In the genomic region with DNA sequence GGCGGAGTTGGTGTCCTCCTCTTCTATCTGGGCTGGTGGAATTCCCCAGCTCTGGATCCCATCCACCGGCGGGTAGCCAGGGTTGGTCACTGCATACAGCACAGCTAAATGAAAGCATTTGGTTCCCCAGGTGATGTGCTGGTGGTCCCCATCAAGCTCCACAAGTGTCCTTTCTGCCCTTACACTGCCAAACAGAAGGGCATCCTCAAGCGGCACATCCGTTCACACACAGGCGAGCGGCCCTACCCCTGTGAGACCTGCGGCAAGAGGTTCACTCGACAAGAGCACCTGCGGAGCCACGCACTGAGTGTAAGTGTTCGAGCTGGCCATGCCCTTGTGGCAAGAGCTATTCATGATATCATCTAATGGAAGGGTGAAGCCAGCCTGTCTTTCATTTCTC, we compare ENCODE assay signal across 21 cellular contexts. TPM values are rescaled to one million over a fixed set of nuclear protein-coding genes. Genes with fewer than 3 reads are reported as not detected.
DNase-seq lines count a peak whose midpoint lies in the region; ATAC-seq and TF ChIP-seq lines count a peak whose summit lies in the region.
"Had no signal": no experiment of that assay in that cellular context is flagged by ENCODE, and none has a peak within 500 bp of the region (broad histone marks: within the 10 kb centered on the region; RNA-seq: fewer than 3 reads in every experiment).

No MANE protein-coding gene starts in this region.

- DNase-seq in cardiac septum (ENCODE audit: low spot score) (peak; percentile 69), right atrium auricular region (ENCODE audit: low spot score) (no peak), Panc1 (ENCODE audit: low read depth, low spot score) (no peak), mesenteric fat pad (ENCODE audit: low spot score) (peak; percentile 80), Kasumi-1 (lab: John Stamatoyannopoulos, UW) (no peak), mesenchymal stem cell (no peak), NCI-H2196 treated with DMSO at 0.1 percent for 48 hours (lab: John Stamatoyannopoulos, UW; ENCODE audit: unreplicated experiment) (no peak)
- DNase-seq: 8988T; ACHN; C1 segment of cervical spinal cord; Calu3; CD4-positive, alpha-beta memory T cell; COR-L47; DMS53; DMS79 treated with DMSO at 0.1 percent for 48 hours; GF-D8; GOT3; H7; HCEC 1CT had no signal

- H3K9ac ChIP-seq in mesenchymal stem cell (ENCODE audit: low read length): no peak overlapping the region

- H4K91ac ChIP-seq in mesenchymal stem cell (ENCODE audit: low read length): no peak overlapping the region

- H3K4me3 ChIP-seq in right atrium auricular region (no peak overlapping the region), Panc1 (ENCODE audit: low read depth in 2 of 2, low read length in 2 of 2) (no peak overlapping the region), mesenchymal stem cell (ENCODE audit: insufficient read depth in 1 of 2, low read depth in 1 of 2, low read length in 2 of 2) (no peak overlapping the region)
- H3K4me3 ChIP-seq: A549 had no signal

- in situ Hi-C loops in Panc1 (cut with HindIII; ENCODE audit: low pct_unique_long_range_greater_than_20kb, low sequenced_read_pairs): no loop called here

- H4K8ac ChIP-seq in mesenchymal stem cell (ENCODE audit: low read length): no peak overlapping the region

- no peaks in the 10 kb centered on the region for H3K36me3 ChIP-seq in right atrium auricular region
- H3K36me3 ChIP-seq in Panc1 (ENCODE audit: control insufficient read depth, insufficient read depth, low read length): no peaks in the 10 kb centered on the region
- no peaks in the 10 kb centered on the region for H3K36me3 ChIP-seq in mesenchymal stem cell (ENCODE audit: control insufficient read depth in 1 of 2, insufficient read depth in 2 of 2, low read depth in 1 of 2, low read length in 2 of 2)

- intact Hi-C loops in cardiac septum (cut with DNase I): no loop called here
- intact Hi-C loops in Panc1 (cut with micrococcal nuclease; ENCODE audit: unreplicated experiment): no loop called here

- no peaks in the 10 kb centered on the region for H3K9me3 ChIP-seq in right atrium auricular region
- H3K9me3 ChIP-seq in Panc1 (ENCODE audit: control insufficient read depth, insufficient read depth, low read depth, low read length): no peaks in the 10 kb centered on the region
- no peaks in the 10 kb centered on the region for H3K9me3 ChIP-seq in mesenchymal stem cell (ENCODE audit: control insufficient read depth, low read length)
- H3K9me3 ChIP-seq: A549 had no signal

- BruUV-seq in Panc1 (replicated peaks; lab: Mats Ljungman, UMichigan): no TSS peak

- no peak overlapping the region for H3K23ac ChIP-seq in mesenchymal stem cell (ENCODE audit: low read length in 2 of 2)

- no peak overlapping the region for H2BK12ac ChIP-seq in mesenchymal stem cell (ENCODE audit: low read length in 2 of 2)

- no peak overlapping the region for H2BK15ac ChIP-seq in mesenchymal stem cell (ENCODE audit: low read depth, poor library complexity, severe bottlenecking)

- H3K27ac ChIP-seq in right atrium auricular region (no peak overlapping the region), Panc1 (ENCODE audit: low read length) (no peak overlapping the region), mesenchymal stem cell (ENCODE audit: low read length, poor library complexity, severe bottlenecking) (no peak overlapping the region)
- H3K27ac ChIP-seq: A549 had no signal

- peak overlapping the region in 1 of 2 experiments; percentile 2 for H3K14ac ChIP-seq in mesenchymal stem cell (ENCODE audit: low read length in 2 of 2)

- POLR2A ChIA-PET in Panc1 (lab: Charles Lee): no interaction called here

- H3K18ac ChIP-seq in mesenchymal stem cell (ENCODE audit: low read depth in 1 of 2, low read length in 2 of 2): no peak overlapping the region

- H2AK5ac ChIP-seq in mesenchymal stem cell (ENCODE audit: low read length, severe bottlenecking): no peak overlapping the region

- no peak overlapping the region for H2AFZ ChIP-seq in mesenchymal stem cell (ENCODE audit: low read depth, low read length)

- CTCF ChIA-PET in Panc1 (lab: Charles Lee): no interaction called here

- H3K4me2 ChIP-seq in mesenchymal stem cell (ENCODE audit: low read length, poor library complexity, severe bottlenecking): no peak overlapping the region
- H3K4me2 ChIP-seq: A549 had no signal

- H3K79me1 ChIP-seq in mesenchymal stem cell (replicated peaks; ENCODE audit: low read length, poor library complexity, severe bottlenecking): no peaks in the 10 kb centered on the region

- H3K4me1 ChIP-seq in right atrium auricular region (no peaks in the 10 kb centered on the region), Panc1 (ENCODE audit: control insufficient read depth, insufficient read depth, low read length) (no peaks in the 10 kb centered on the region), mesenchymal stem cell (ENCODE audit: control insufficient read depth, insufficient read depth, low read depth, low read length) (no peaks in the 10 kb centered on the region)
- H3K4me1 ChIP-seq: A549 had no signal

- 91% methylated on average over 12 of the region's 12 CpGs for WGBS in mesenchymal stem cell

- no peak overlapping the region for H2BK120ac ChIP-seq in mesenchymal stem cell (ENCODE audit: low read depth, low read length)

- no peak overlapping the region for H3K4ac ChIP-seq in mesenchymal stem cell (ENCODE audit: low read depth in 1 of 2, low read length in 2 of 2)

- no peak overlapping the region for H2BK5ac ChIP-seq in mesenchymal stem cell (ENCODE audit: low read depth, low read length, poor library complexity, severe bottlenecking)

- 0 out of 2 replicates have a peak, but pooled peaks have one; percentile 19 for ATAC-seq in Panc1

- TF ChIP-seq CTCF in right atrium auricular region (IDR thresholded peaks at IDR 0.05): no peak
- no peak for TF ChIP-seq CTCF in Panc1 (IDR thresholded peaks at IDR 0.05)

- H3K27me3 ChIP-seq in right atrium auricular region (no peaks in the 10 kb centered on the region), Panc1 (ENCODE audit: control insufficient read depth, insufficient read depth, low read length) (no peaks in the 10 kb centered on the region), mesenchymal stem cell (ENCODE audit: control insufficient read depth in 1 of 2, insufficient read depth in 1 of 2, low read length in 2 of 2) (peaks cover 0 to 28% of the 10 kb centered on the region in 2 experiments)

RNA-seq across cellular contexts. Expression of gene ZBTB8B, which starts 15.9 kb away (rescaled TPM):
- total RNA-seq in cardiac septum (not detected), right atrium auricular region (under 1 TPM in 1 of 2 donors, not detected in 1; 0.04 TPM), Panc1 (2021; ENCODE audit: unreplicated experiment) (0.08 TPM), mesenteric fat pad (not detected)
- polyA plus RNA-seq in Panc1 (2012; ENCODE audit: insufficient read length): 0.04 TPM
- under 0.01 TPM for polyA plus RNA-seq in mesenchymal stem cell (2013, experiment 1 of 2)
- polyA plus RNA-seq in mesenchymal stem cell (2013, experiment 2 of 2): under 0.01 TPM
- total RNA-seq: CD4-positive, alpha-beta memory T cell had no signal
- polyA plus RNA-seq: BJ; CD4-positive, alpha-beta memory T cell had no signal

RNA-seq across cellular contexts. Expression of gene ZBTB8A, which starts 58.5 kb away (rescaled TPM):
- total RNA-seq in cardiac septum (3.0 TPM), right atrium auricular region (1 to 10 TPM; 3.3 to 4.8 TPM), Panc1 (2021; ENCODE audit: unreplicated experiment) (6.5 TPM), mesenteric fat pad (6.8 TPM)
- 2.7 TPM for polyA plus RNA-seq in Panc1 (2012; ENCODE audit: insufficient read length)
- polyA plus RNA-seq in mesenchymal stem cell (2013, experiment 1 of 2): 6.2 TPM
- polyA plus RNA-seq in mesenchymal stem cell (2013, experiment 2 of 2): 6.1 TPM
- total RNA-seq: CD4-positive, alpha-beta memory T cell had no signal
- polyA plus RNA-seq: CD4-positive, alpha-beta memory T cell had no signal

Comparison
In these comparisons a context has a peak if more than half of its experiments do, and no peak if none do; other contexts are left out.
1. DNase-seq: peak in cardiac septum (single experiment) and mesenteric fat pad (single experiment); none in right atrium auricular region (single experiment), Panc1 (single experiment), Kasumi-1 (0 of 2), mesenchymal stem cell (single experiment) and NCI-H2196 treated with DMSO at 0.1 percent for 48 hours (single experiment).